Comparison of ENCODE assay signal across 10 cellular contexts in genomic region chr4:1714303-1715001, GRCh38. TPM values are rescaled to one million over a fixed set of nuclear protein-coding genes. Genes with fewer than 3 reads are reported as not detected.
A peak's percentile ranks its signal among the peaks of the same experiment; 100 is the strongest.
DNase-seq lines count a peak whose midpoint lies in the region; ATAC-seq and TF ChIP-seq lines count a peak whose summit lies in the region.
"Had no signal": no experiment of that assay in that cellular context is flagged by ENCODE, and none has a peak within 500 bp of the region (broad histone marks: within the 10 kb centered on the region; RNA-seq: fewer than 3 reads in every experiment).

No MANE protein-coding gene starts in this region.

- no peak overlapping the region for H3K27ac ChIP-seq in HEK293 (ENCODE audit: extremely low read depth, low read depth, low read length)
- H3K27ac ChIP-seq in naive thymus-derived CD4-positive, alpha-beta T cell (ENCODE audit: low read depth, low read length) = peak overlapping the region; percentile 99
- H3K27ac ChIP-seq in brain microvascular endothelial cell = no peak overlapping the region

- H3K27me3 Mint-ChIP-seq in Calu3 (ENCODE audit: unreplicated experiment) (no peaks in the 10 kb centered on the region), activated B cell treated with CpG ODN at 0.5 μM for 24 hours (no peaks in the 10 kb centered on the region)
- no peaks in the 10 kb centered on the region for H3K27me3 Mint-ChIP-seq in naive thymus-derived CD4-positive, alpha-beta T cell

- H3K4me3 Mint-ChIP-seq in Calu3 (ENCODE audit: low read depth, unreplicated experiment) = peak overlapping the region; percentile 88
- H3K4me3 Mint-ChIP-seq in activated B cell treated with CpG ODN at 0.5 μM for 24 hours = peak overlapping the region; percentile 94
- peak overlapping the region; percentile 14 to 98 (median 94) for H3K4me3 Mint-ChIP-seq in naive thymus-derived CD4-positive, alpha-beta T cell

- in situ Hi-C loops in brain microvascular endothelial cell (cut with HindIII; ENCODE audit: low pct_ligation_motif_present, low sequenced_read_pairs) = no loop called here

- H3K4me1 Mint-ChIP-seq in Calu3 (ENCODE audit: low read depth, unreplicated experiment) (peaks cover 12% of the 10 kb centered on the region), activated B cell treated with CpG ODN at 0.5 μM for 24 hours (peaks cover 75% of the 10 kb centered on the region)
- H3K4me1 Mint-ChIP-seq in naive thymus-derived CD4-positive, alpha-beta T cell = peaks cover 10 to 55% (median 55%) of the 10 kb centered on the region in 7 donors

- no peak for ATAC-seq in activated B cell treated with CpG ODN at 0.5 μM for 24 hours (ENCODE audit: low read depth)
- no peak for ATAC-seq in naive thymus-derived CD4-positive, alpha-beta T cell
- ATAC-seq in omental fat pad (ENCODE audit: low FRiP score) = no peak

- H3K9me3 Mint-ChIP-seq in Calu3 (ENCODE audit: low read depth, unreplicated experiment) (no peaks in the 10 kb centered on the region), activated B cell treated with CpG ODN at 0.5 μM for 24 hours (no peaks in the 10 kb centered on the region)
- H3K9me3 Mint-ChIP-seq in naive thymus-derived CD4-positive, alpha-beta T cell = no peaks in the 10 kb centered on the region

- peak overlapping the region; percentile 15 for H3K4me3 ChIP-seq in HEK293 (ENCODE audit: low read depth, low read length)
- no peak overlapping the region for H3K4me3 ChIP-seq in naive thymus-derived CD4-positive, alpha-beta T cell (ENCODE audit: low read length)
- H3K4me3 ChIP-seq in brain microvascular endothelial cell (ENCODE audit: low read depth, low read length) = no peak overlapping the region

- no peaks in the 10 kb centered on the region for H3K9me3 ChIP-seq in HEK293 (ENCODE audit: control insufficient read depth, insufficient read depth, low read depth, low read length)
- H3K9me3 ChIP-seq in naive thymus-derived CD4-positive, alpha-beta T cell (ENCODE audit: control insufficient read depth in 2 of 3, low read length in 3 of 3) = no peaks in the 10 kb centered on the region

- BruUV-seq in Calu3 (replicated peaks; lab: Mats Ljungman, UMichigan) = no TSS peak

- no peaks in the 10 kb centered on the region for H3K27me3 ChIP-seq in naive thymus-derived CD4-positive, alpha-beta T cell (ENCODE audit: control insufficient read depth in 2 of 2, insufficient read depth in 2 of 2, low read length in 2 of 2)
- H3K27me3 ChIP-seq in brain microvascular endothelial cell (replicated peaks) = no peaks in the 10 kb centered on the region

- H3K4me1 ChIP-seq in HEK293 (ENCODE audit: control insufficient read depth, insufficient read depth, low read length) = no peaks in the 10 kb centered on the region
- H3K4me1 ChIP-seq in naive thymus-derived CD4-positive, alpha-beta T cell (ENCODE audit: control insufficient read depth in 2 of 2, insufficient read depth in 2 of 2, low read length in 2 of 2) = peaks cover 32 to 34% of the 10 kb centered on the region in 2 donors

- peaks cover 73% of the 10 kb centered on the region for H3K36me3 Mint-ChIP-seq in Calu3 (ENCODE audit: insufficient read depth, unreplicated experiment)
- H3K36me3 Mint-ChIP-seq in activated B cell treated with CpG ODN at 0.5 μM for 24 hours (ENCODE audit: low read depth) = peaks cover 38% of the 10 kb centered on the region
- H3K36me3 Mint-ChIP-seq in naive thymus-derived CD4-positive, alpha-beta T cell = peaks cover 0 to 20% (median 4%) of the 10 kb centered on the region in 5 donors

- CTCF ChIA-PET in Calu3 (lab: Charles Lee) (no interaction called here), HEK293 (lab: Yijun Ruan, JAX) (interaction anchor here (0.7 to 3.4 kb wide), 4 partner anchors 11 to 21 kb away, joined by 3 to 14 read pairs (median 3); no protein-coding TSS in a partner anchor), activated B cell treated with CpG ODN at 0.5 μM for 24 hours (lab: Charles Lee) (interaction anchor here (4.2 kb wide), 1 partner anchor 21 kb away, joined by 30 read pairs; no protein-coding TSS in a partner anchor)
- CTCF ChIA-PET in naive thymus-derived CD4-positive, alpha-beta T cell (lab: Charles Lee) = interaction anchor here (0.7 to 3.6 kb wide), 3 partner anchors 9 to 21 kb away, joined by 3 to 16 read pairs (median 3); no protein-coding TSS in a partner anchor

- H3K36me3 ChIP-seq in HEK293 (ENCODE audit: control insufficient read depth in 2 of 2, insufficient read depth in 1 of 2, low read length in 2 of 2) (peaks cover 0 to 50% of the 10 kb centered on the region in 2 experiments; a peak in 2 of 3 replicates), brain microvascular endothelial cell (replicated peaks) (peaks cover 6% of the 10 kb centered on the region)
- H3K36me3 ChIP-seq in naive thymus-derived CD4-positive, alpha-beta T cell (ENCODE audit: control insufficient read depth in 2 of 3, insufficient read depth in 3 of 3, low read length in 3 of 3) = peaks cover 0 to 30% (median 7%) of the 10 kb centered on the region in 3 experiments

- DNase-seq in Calu3 = no peak
- DNase-seq in activated B cell treated with CpG ODN at 0.5 μM for 24 hours = no peak
- DNase-seq in naive thymus-derived CD4-positive, alpha-beta T cell = no peak
- DNase-seq in brain microvascular endothelial cell = no peak
- no peak for DNase-seq in hippocampal formation (lab: John Stamatoyannopoulos, UW)
- no peak for DNase-seq in omental fat pad (ENCODE audit: low spot score)
- DNase-seq in nucleus accumbens (lab: John Stamatoyannopoulos, UW) = no peak
- DNase-seq: RPMI8226, small intestine had no signal

- POLR2A ChIA-PET in HEK293 (lab: Yijun Ruan, JAX) (no interaction called here), activated B cell treated with CpG ODN at 0.5 μM for 24 hours (lab: Charles Lee) (interaction anchor here (0.9 to 4.2 kb wide), 2 partner anchors 9 to 21 kb away, joined by 4 to 138 read pairs; partner anchors contain the start of genes TACC3 and TMEM129)
- POLR2A ChIA-PET in naive thymus-derived CD4-positive, alpha-beta T cell (lab: Charles Lee) = interaction anchor here (4.2 kb wide), 1 partner anchor 9 kb away, joined by 119 read pairs; the partner anchor contains the start of genes TACC3 and TMEM129

- TF ChIP-seq CTCF in Calu3 (IDR thresholded peaks at IDR 0.05; ENCODE audit: unreplicated experiment) (no peak), HEK293 (tag by site-specific recombination; IDR thresholded peaks at IDR 0.05) (no peak), activated B cell treated with CpG ODN at 0.5 μM for 24 hours (IDR thresholded peaks at IDR 0.05) (no peak), brain microvascular endothelial cell (IDR thresholded peaks at IDR 0.05; ENCODE audit: low read depth, low read length, missing control alignments) (no peak), omental fat pad (IDR thresholded peaks at IDR 0.05) (no peak)

- intact Hi-C loops in Calu3 (cut with micrococcal nuclease; ENCODE audit: unreplicated experiment) (no loop called here), activated B cell treated with CpG ODN at 0.5 μM for 24 hours (cut with micrococcal nuclease) (loop anchor here (10.0 kb wide), 1 partner anchor 1360 kb away; the partner anchor contains the start of genes HTT and HTT-AS)
- intact Hi-C loops in naive thymus-derived CD4-positive, alpha-beta T cell (cut with micrococcal nuclease) = loop anchor here (5.0 kb wide), 4 partner anchors 293 to 1248 kb away; partner anchors contain the start of genes FAM193A (in 1 of the 2), FGFRL1 (in 1 of the 2), GRK4 (in 1 of the 2) and NELFA (in 1 of the 2)

- H3K27ac Mint-ChIP-seq in Calu3 (ENCODE audit: unreplicated experiment) (no peak overlapping the region), activated B cell treated with CpG ODN at 0.5 μM for 24 hours (peak overlapping the region; percentile 93)
- peak overlapping the region in 6 of 9 donors; percentile 51 to 98 (median 92) for H3K27ac Mint-ChIP-seq in naive thymus-derived CD4-positive, alpha-beta T cell

TF ChIP-seq in HEK293, 187 proteins besides CTCF, POLR2A, EP300 and RAD21:
- TF ChIP-seq MZF1 (tag by site-specific recombination; IDR thresholded peaks at IDR 0.05; ENCODE audit: borderline replicate concordance) (no peak), KLF16 (tag by site-specific recombination; IDR thresholded peaks at IDR 0.05) (no peak), ZNF121 (tag by site-specific recombination; IDR thresholded peaks at IDR 0.05) (peak; percentile 84), ZBTB7A (tag by site-specific recombination; IDR thresholded peaks at IDR 0.05; ENCODE audit: low read depth) (no peak)

RNA-seq across cellular contexts. Expression of gene SLBP, which starts 2.3 kb away (rescaled TPM):
- total RNA-seq in Calu3 (2022) (46.1 and 49.3 TPM in 2 replicates), activated B cell treated with CpG ODN at 0.5 μM for 24 hours (34.0 and 37.8 TPM in 2 replicates), omental fat pad (10 to 100 TPM; 33.3 to 58.4 (median 40.3) TPM)
- total RNA-seq in naive thymus-derived CD4-positive, alpha-beta T cell = 100 to 1,000 TPM in 1 of 5 experiments, 10 to 100 TPM in 4; 29.5 to 103 (median 30.3) TPM
- 10 to 100 TPM; 51.1 to 62.1 TPM for polyA plus RNA-seq in naive thymus-derived CD4-positive, alpha-beta T cell

RNA-seq across cellular contexts. Expression of gene TMEM129, which starts 6.7 kb away (rescaled TPM):
- 29.8 and 31.0 TPM in 2 replicates for total RNA-seq in Calu3 (2022)
- 23.6 and 23.7 TPM in 2 replicates for total RNA-seq in activated B cell treated with CpG ODN at 0.5 μM for 24 hours
- 10 to 100 TPM; 20.0 to 41.1 (median 26.7) TPM for total RNA-seq in naive thymus-derived CD4-positive, alpha-beta T cell
- 10 to 100 TPM; 34.9 to 44.7 TPM for polyA plus RNA-seq in naive thymus-derived CD4-positive, alpha-beta T cell
- 10 to 100 TPM; 31.9 to 59.0 (median 43.5) TPM for total RNA-seq in omental fat pad

RNA-seq across cellular contexts. Expression of gene TACC3, which starts 6.9 kb away (rescaled TPM):
- total RNA-seq in Calu3 (2022) (89.6 and 95.9 TPM in 2 replicates), activated B cell treated with CpG ODN at 0.5 μM for 24 hours (16.1 and 20.5 TPM in 2 replicates), omental fat pad (10 to 100 TPM in 2 of 4 donors, 1 to 10 TPM in 2; 6.0 to 25.7 (median 10.0) TPM)
- 100 to 1,000 TPM; 100 to 165 (median 162) TPM for total RNA-seq in naive thymus-derived CD4-positive, alpha-beta T cell
- polyA plus RNA-seq in naive thymus-derived CD4-positive, alpha-beta T cell = 100 to 1,000 TPM in 1 of 2 donors, 10 to 100 TPM in 1; 70.5 to 100 TPM

RNA-seq across cellular contexts. Expression of gene FAM53A, which starts 30.3 kb away (rescaled TPM):
- 5.3 and 7.3 TPM in 2 replicates for total RNA-seq in Calu3 (2022)
- total RNA-seq in activated B cell treated with CpG ODN at 0.5 μM for 24 hours = 0.81 and 1.2 TPM in 2 replicates
- 1 to 10 TPM; 1.2 to 3.6 (median 1.4) TPM for total RNA-seq in naive thymus-derived CD4-positive, alpha-beta T cell
- 1 to 10 TPM; 2.1 to 2.5 TPM for polyA plus RNA-seq in naive thymus-derived CD4-positive, alpha-beta T cell
- total RNA-seq in omental fat pad = 10 to 100 TPM in 1 of 4 donors, 1 to 10 TPM in 3; 2.0 to 10.9 (median 5.6) TPM
